8 cellular contexts compared by ENCODE assay signal in the genomic region with DNA sequence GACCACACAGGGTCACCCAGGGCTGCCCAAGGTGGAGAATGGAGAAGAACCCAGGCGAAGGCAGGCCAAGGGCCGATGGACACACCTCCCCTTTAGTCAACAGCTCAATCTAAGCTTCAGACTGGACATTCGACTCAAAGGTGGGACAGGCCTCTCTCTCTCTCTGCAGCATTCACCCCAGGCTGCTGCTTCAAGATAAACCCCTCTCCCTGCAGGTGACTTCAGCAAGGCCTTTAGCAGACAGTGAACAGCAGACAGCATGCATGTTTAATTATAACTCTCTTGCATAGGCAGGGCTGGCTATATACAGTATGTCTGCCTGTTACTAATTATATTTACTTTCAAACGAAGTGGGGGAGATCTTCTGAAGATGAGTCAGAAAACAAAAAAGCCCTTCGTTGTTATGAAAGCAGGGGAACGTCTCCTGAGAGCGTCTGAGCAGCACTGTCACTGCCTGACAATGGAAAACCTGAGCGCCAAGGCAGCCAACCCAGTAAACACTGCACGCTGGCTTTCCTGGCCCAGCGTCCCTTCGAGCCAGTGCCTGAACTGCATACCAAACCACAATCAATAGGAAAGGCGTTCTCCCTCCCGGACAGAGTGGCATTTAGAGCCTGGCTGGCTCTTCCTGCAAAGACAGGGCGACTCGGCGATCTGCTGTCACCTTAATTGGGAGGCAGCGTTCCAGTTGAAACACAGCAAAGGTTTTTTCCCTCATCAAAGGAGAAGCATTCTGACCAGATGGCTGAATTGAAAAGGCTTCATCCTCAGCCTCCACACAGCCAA. TPM values are rescaled to one million over a fixed set of nuclear protein-coding genes. Genes with fewer than 3 reads are reported as not detected.
DNase-seq lines count a peak whose midpoint lies in the region; ATAC-seq, FAIRE-seq and TF ChIP-seq lines count a peak whose summit lies in the region.

No MANE protein-coding gene starts in this region.

- H3K4me2 ChIP-seq in astrocyte (ENCODE audit: low read length), result peak overlapping the region; percentile 82

- H3K9ac ChIP-seq in astrocyte (ENCODE audit: low read length), result peak overlapping the region; percentile 91

- H3K4me3 ChIP-seq in CD8-positive, alpha-beta memory T cell (ENCODE audit: low read length), result peak overlapping the region; percentile 57
- H3K4me3 ChIP-seq in SJCRH30 (peak overlapping the region; percentile 36), astrocyte (ENCODE audit: insufficient read depth, low read depth, low read length) (peak overlapping the region; percentile 13)

- no peaks in the 10 kb centered on the region for H4K20me1 ChIP-seq in astrocyte (ENCODE audit: insufficient read depth, low read length)

- no peaks in the 10 kb centered on the region for H3K27me3 ChIP-seq in CD8-positive, alpha-beta memory T cell (ENCODE audit: insufficient read depth, low read length, poor library complexity, severe bottlenecking)
- H3K27me3 ChIP-seq in SJCRH30, result no peaks in the 10 kb centered on the region
- H3K27me3 ChIP-seq in astrocyte (ENCODE audit: insufficient read depth, low read length), result no peaks in the 10 kb centered on the region

- H3K36me3 Mint-ChIP-seq in CD8-positive, alpha-beta memory T cell, result no peaks in the 10 kb centered on the region
- H3K36me3 Mint-ChIP-seq in astrocyte (ENCODE audit: low read depth, unreplicated experiment), result no peaks in the 10 kb centered on the region

- H3K79me2 ChIP-seq in astrocyte (ENCODE audit: insufficient read depth, low read length), result no peaks in the 10 kb centered on the region

- POLR2A ChIA-PET in CD8-positive, alpha-beta memory T cell (lab: Charles Lee), result no interaction called here

- H3K9me3 ChIP-seq in CD8-positive, alpha-beta memory T cell (ENCODE audit: low read length), result no peaks in the 10 kb centered on the region
- H3K9me3 ChIP-seq in SJCRH30 (replicated peaks) (no peaks in the 10 kb centered on the region), astrocyte (ENCODE audit: insufficient read depth, low read depth, low read length) (no peaks in the 10 kb centered on the region)

- H3K27me3 Mint-ChIP-seq in CD8-positive, alpha-beta memory T cell, result no peaks in the 10 kb centered on the region
- H3K27me3 Mint-ChIP-seq in astrocyte (ENCODE audit: low read depth, unreplicated experiment), result no peaks in the 10 kb centered on the region

- no peak for FAIRE-seq in astrocyte (lab: Jason Lieb, UNC)

- peak overlapping the region; percentile 69 to 90 (median 78) for H3K4me3 Mint-ChIP-seq in CD8-positive, alpha-beta memory T cell
- no peak overlapping the region for H3K4me3 Mint-ChIP-seq in astrocyte (ENCODE audit: unreplicated experiment)

- CTCF ChIA-PET in CD8-positive, alpha-beta memory T cell (lab: Charles Lee), result interaction anchor here (0.9 to 3.9 kb wide), 2 partner anchors 9 to 19 kb away, joined by 3 to 19 read pairs; no protein-coding TSS in a partner anchor

- peak overlapping the region; percentile 53 for H2AFZ ChIP-seq in astrocyte (ENCODE audit: low read depth, low read length)

- H3K9me3 Mint-ChIP-seq in CD8-positive, alpha-beta memory T cell, result no peaks in the 10 kb centered on the region
- H3K9me3 Mint-ChIP-seq in astrocyte (ENCODE audit: unreplicated experiment), result no peaks in the 10 kb centered on the region

- H3K27ac ChIP-seq in CD8-positive, alpha-beta memory T cell (ENCODE audit: low read depth, low read length), result no peak overlapping the region
- H3K27ac ChIP-seq in SJCRH30, result peak overlapping the region; percentile 43
- H3K27ac ChIP-seq in astrocyte (ENCODE audit: low read depth, low read length), result peak overlapping the region; percentile 99

- ATAC-seq in GM21360 (IDR thresholded peaks at IDR 0.05; ENCODE audit: unreplicated experiment), result peak; percentile 37

- no peaks in the 10 kb centered on the region for H3K36me3 ChIP-seq in CD8-positive, alpha-beta memory T cell (ENCODE audit: insufficient read depth, low read length)
- H3K36me3 ChIP-seq in SJCRH30 (no peaks in the 10 kb centered on the region), astrocyte (ENCODE audit: insufficient read depth, low read length) (no peaks in the 10 kb centered on the region)

- H3K4me1 Mint-ChIP-seq in CD8-positive, alpha-beta memory T cell, result peaks cover 23 to 29% (median 28%) of the 10 kb centered on the region in 3 donors
- peaks cover 18% of the 10 kb centered on the region for H3K4me1 Mint-ChIP-seq in astrocyte (ENCODE audit: low read depth, unreplicated experiment)

- H3K4me1 ChIP-seq in CD8-positive, alpha-beta memory T cell (ENCODE audit: insufficient read depth, low read length), result peaks cover 16% of the 10 kb centered on the region
- H3K4me1 ChIP-seq in SJCRH30, result peaks cover 42% of the 10 kb centered on the region
- peaks cover 46% of the 10 kb centered on the region for H3K4me1 ChIP-seq in astrocyte (ENCODE audit: insufficient read depth, low read length)

- H3K27ac Mint-ChIP-seq in CD8-positive, alpha-beta memory T cell, result peak overlapping the region in 6 of 8 donors; percentile 2 to 88 (median 81)
- H3K27ac Mint-ChIP-seq in astrocyte (ENCODE audit: unreplicated experiment), result peak overlapping the region; percentile 91

- no peak for TF ChIP-seq CTCF in astrocyte (IDR thresholded peaks at IDR 0.05; ENCODE audit: insufficient read depth, low read depth, low read length)

- peak in 2 of 5 donors; percentile 6 to 59 for DNase-seq in CD8-positive, alpha-beta memory T cell
- DNase-seq in HK-2 (ENCODE audit: unreplicated experiment), result peak; percentile 50
- DNase-seq in SJCRH30, result peak; percentile 17 to 35
- DNase-seq in astrocyte (ENCODE audit: low read depth), result peak; percentile 79
- peak; percentile 46 for DNase-seq in kidney glomerular epithelial cell (lab: John Stamatoyannopoulos, UW)
- DNase-seq in stimulated activated CD4-positive, alpha-beta T cell treated with anti-CD3 and anti-CD28 coated beads, Interleukin-1b, Interleukin-23, amount 100 ng/mL, for 48 hours, result peak; percentile 76
- DNase-seq in foreskin melanocyte, result no peak

RNA-seq across cellular contexts. Expression of gene TOMM20, which starts 54.1 kb away (rescaled TPM):
- 100 to 1,000 TPM; 108 to 115 TPM for total RNA-seq in CD8-positive, alpha-beta memory T cell
- polyA plus RNA-seq in CD8-positive, alpha-beta memory T cell, result 59.8 TPM
- total RNA-seq in SJCRH30 (2014; rRNA removed; shearing (Covaris generic)), result 144 and 157 TPM in 2 replicates
- 136 and 143 TPM in 2 replicates for total RNA-seq in astrocyte
